24 cellular contexts compared by ENCODE assay signal in genomic region chr9:129223551-129224208, GRCh38. TPM values are rescaled to one million over a fixed set of nuclear protein-coding genes. Genes with fewer than 3 reads are reported as not detected.
A peak's percentile ranks its signal among the peaks of the same experiment; 100 is the strongest.
DNase-seq lines count a peak whose midpoint lies in the region; ATAC-seq and TF ChIP-seq lines count a peak whose summit lies in the region.
"Had no signal": no experiment of that assay in that cellular context is flagged by ENCODE, and none has a peak within 500 bp of the region (broad histone marks: within the 10 kb centered on the region; RNA-seq: fewer than 3 reads in every experiment).

No MANE protein-coding gene starts in this region.

- DNase-seq in Right ventricle myocardium inferior (ENCODE audit: missing footprints) (peak; percentile 65), left cardiac atrium (no peak), WERI-Rb-1 (peak; percentile 48), left kidney (ENCODE audit: low read depth, low spot score) (peak; percentile 54), mesenteric fat pad (ENCODE audit: low spot score) (no peak), sciatic nerve (ENCODE audit: low spot score) (no peak)
- no peak for DNase-seq in stimulated activated effector memory CD8-positive, alpha-beta T cell treated with anti-CD3 and anti-CD28 coated beads, Interleukin-12 subunit alpha, Interleukin-12 subunit beta, amount 100 ng/mL, for 72 hours (ENCODE audit: low spot score in 2 of 2)
- DNase-seq: activated CD4-positive, alpha-beta T cell treated with anti-CD3 and anti-CD28 coated beads for 4 hours; Calu3; EL; foreskin fibroblast; immature natural killer cell; lower lobe of right lung; NCI-H1048; NCI-H187 treated with DMSO at 0.1 percent for 48 hours; NCI-H226; PC-9; SJCRH30; stimulated activated CD4-positive, alpha-beta T cell treated with anti-CD3 and anti-CD28 coated beads, Interleukin-15, amount 100 ng/mL, for 24 hours; stimulated activated CD8-positive, alpha-beta memory T cell treated with anti-CD3 and anti-CD28 coated beads, Interleukin-4, amount 100 ng/mL, for 48 hours; T-helper 1 cell had no signal

- no peak overlapping the region for H3K4me3 ChIP-seq in WERI-Rb-1 (ENCODE audit: low read depth, low read length)
- H3K4me3 ChIP-seq: BLaER1, lower lobe of right lung, PC-9, SJCRH30 had no signal

- TF ChIP-seq CTCF in WERI-Rb-1 (IDR thresholded peaks at IDR 0.05; ENCODE audit: low read depth, low read length), result no peak

- H3K27me3 ChIP-seq in WERI-Rb-1 (ENCODE audit: insufficient read depth, low read depth, severe bottlenecking), result no peaks in the 10 kb centered on the region
- H3K27me3 ChIP-seq: SJCRH30 had no signal

- ATAC-seq in Right ventricle myocardium inferior (no peak), left cardiac atrium (no peak), HG03342 (IDR thresholded peaks at IDR 0.05; ENCODE audit: unreplicated experiment) (no peak), sciatic nerve (no peak)
- no peak for ATAC-seq in stimulated activated effector memory CD8-positive, alpha-beta T cell treated with anti-CD3 and anti-CD28 coated beads, Interleukin-12 subunit alpha, Interleukin-12 subunit beta, amount 100 ng/mL, for 72 hours
- ATAC-seq: lower lobe of right lung had no signal

- H3K27ac Mint-ChIP-seq in stimulated activated effector memory CD8-positive, alpha-beta T cell treated with anti-CD3 and anti-CD28 coated beads, Interleukin-12 subunit alpha, Interleukin-12 subunit beta, amount 100 ng/mL, for 72 hours, result peak overlapping the region; percentile 88

- H3K27ac ChIP-seq in WERI-Rb-1, result no peak overlapping the region
- H3K27ac ChIP-seq: BLaER1, epithelial cell of prostate, lower lobe of right lung, PC-9, SJCRH30 had no signal

- intact Hi-C loops in Right ventricle myocardium inferior (cut with DNase I), result no loop called here
- intact Hi-C loops in left cardiac atrium (cut with DNase I), result no loop called here
- intact Hi-C loops in sciatic nerve (cut with DNase I), result no loop called here

- H3K4me1 Mint-ChIP-seq in stimulated activated effector memory CD8-positive, alpha-beta T cell treated with anti-CD3 and anti-CD28 coated beads, Interleukin-12 subunit alpha, Interleukin-12 subunit beta, amount 100 ng/mL, for 72 hours, result peaks cover 59% of the 10 kb centered on the region

- no peaks in the 10 kb centered on the region for H3K36me3 Mint-ChIP-seq in stimulated activated effector memory CD8-positive, alpha-beta T cell treated with anti-CD3 and anti-CD28 coated beads, Interleukin-12 subunit alpha, Interleukin-12 subunit beta, amount 100 ng/mL, for 72 hours
- H3K36me3 Mint-ChIP-seq: immature natural killer cell had no signal

- H3K36me3 ChIP-seq in WERI-Rb-1, result no peaks in the 10 kb centered on the region
- H3K36me3 ChIP-seq: BLaER1, lower lobe of right lung, SJCRH30 had no signal

- H3K9me3 Mint-ChIP-seq in stimulated activated effector memory CD8-positive, alpha-beta T cell treated with anti-CD3 and anti-CD28 coated beads, Interleukin-12 subunit alpha, Interleukin-12 subunit beta, amount 100 ng/mL, for 72 hours, result no peaks in the 10 kb centered on the region
- H3K9me3 Mint-ChIP-seq: immature natural killer cell had no signal

- no peaks in the 10 kb centered on the region for H3K9me3 ChIP-seq in WERI-Rb-1 (ENCODE audit: severe bottlenecking)
- H3K9me3 ChIP-seq: BLaER1, lower lobe of right lung, SJCRH30 had no signal

- H3K4me3 Mint-ChIP-seq in stimulated activated effector memory CD8-positive, alpha-beta T cell treated with anti-CD3 and anti-CD28 coated beads, Interleukin-12 subunit alpha, Interleukin-12 subunit beta, amount 100 ng/mL, for 72 hours, result no peak overlapping the region

RNA-seq across cellular contexts. Expression of gene IER5L, which starts 45.6 kb away (rescaled TPM):
- 4.6 TPM for total RNA-seq in Right ventricle myocardium inferior
- 10 to 100 TPM in 1 of 2 donors, 1 to 10 TPM in 1; 5.4 to 13.1 TPM for total RNA-seq in left cardiac atrium
- total RNA-seq in mesenteric fat pad, result 13.8 TPM
- 39.3 TPM for total RNA-seq in sciatic nerve

Comparison
In these comparisons a context has a peak if more than half of its experiments do, and no peak if none do; other contexts are left out.
1. DNase-seq: peak in Right ventricle myocardium inferior (single experiment), WERI-Rb-1 (single experiment) and left kidney (single experiment); none in left cardiac atrium (single experiment), stimulated activated effector memory CD8-positive, alpha-beta T cell treated with anti-CD3 and anti-CD28 coated beads, Interleukin-12 subunit alpha, Interleukin-12 subunit beta, amount 100 ng/mL, for 72 hours (0 of 2), mesenteric fat pad (single experiment) and sciatic nerve (single experiment).